In genomic region chr2:182625814-182626213, GRCh38 we compare ENCODE assay signal across 1 cellular context.
TF ChIP-seq lines count a peak whose summit lies in the region.

No MANE protein-coding gene starts in this region.

TF ChIP-seq in IMR-90, 13 proteins besides CTCF, POLR2A, EP300 and RAD21 (continued from another document):
- TF ChIP-seq, protein P1, sequence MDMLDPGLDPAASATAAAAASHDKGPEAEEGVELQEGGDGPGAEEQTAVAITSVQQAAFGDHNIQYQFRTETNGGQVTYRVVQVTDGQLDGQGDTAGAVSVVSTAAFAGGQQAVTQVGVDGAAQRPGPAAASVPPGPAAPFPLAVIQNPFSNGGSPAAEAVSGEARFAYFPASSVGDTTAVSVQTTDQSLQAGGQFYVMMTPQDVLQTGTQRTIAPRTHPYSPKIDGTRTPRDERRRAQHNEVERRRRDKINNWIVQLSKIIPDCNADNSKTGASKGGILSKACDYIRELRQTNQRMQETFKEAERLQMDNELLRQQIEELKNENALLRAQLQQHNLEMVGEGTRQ (IDR thresholded peaks at IDR 0.05; ENCODE audit: low read depth, low read length): no peak
- no peak for TF ChIP-seq MAFK (IDR thresholded peaks at IDR 0.05; ENCODE audit: low read depth, low read length)
- TF ChIP-seq, protein P2, sequence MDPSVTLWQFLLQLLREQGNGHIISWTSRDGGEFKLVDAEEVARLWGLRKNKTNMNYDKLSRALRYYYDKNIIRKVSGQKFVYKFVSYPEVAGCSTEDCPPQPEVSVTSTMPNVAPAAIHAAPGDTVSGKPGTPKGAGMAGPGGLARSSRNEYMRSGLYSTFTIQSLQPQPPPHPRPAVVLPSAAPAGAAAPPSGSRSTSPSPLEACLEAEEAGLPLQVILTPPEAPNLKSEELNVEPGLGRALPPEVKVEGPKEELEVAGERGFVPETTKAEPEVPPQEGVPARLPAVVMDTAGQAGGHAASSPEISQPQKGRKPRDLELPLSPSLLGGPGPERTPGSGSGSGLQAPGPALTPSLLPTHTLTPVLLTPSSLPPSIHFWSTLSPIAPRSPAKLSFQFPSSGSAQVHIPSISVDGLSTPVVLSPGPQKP (IDR thresholded peaks at IDR 0.05; ENCODE audit: borderline replicate concordance, low read depth, low read length): no peak
- no peak for TF ChIP-seq NFE2L2 (IDR thresholded peaks at IDR 0.05; ENCODE audit: low read depth, low read length)
- no peak for TF ChIP-seq CEBPB (IDR thresholded peaks at IDR 0.05; ENCODE audit: low read depth, low read length)
- TF ChIP-seq SMC3 (IDR thresholded peaks at IDR 0.05; ENCODE audit: low read depth, low read length): no peak
- TF ChIP-seq RFX5 (IDR thresholded peaks at IDR 0.05; ENCODE audit: low read depth, low read length): no peak
- no peak for TF ChIP-seq RCOR1 (IDR thresholded peaks at IDR 0.05; ENCODE audit: insufficient replicate concordance, low read length)
- TF ChIP-seq CHD1 (IDR thresholded peaks at IDR 0.05; ENCODE audit: low read depth, low read length): no peak
- no peak for TF ChIP-seq FOS (IDR thresholded peaks at IDR 0.05; ENCODE audit: low read depth, low read length)
- TF ChIP-seq BHLHE40 (IDR thresholded peaks at IDR 0.05; ENCODE audit: low read depth, low read length): no peak
- no peak for TF ChIP-seq MAZ (IDR thresholded peaks at IDR 0.05; ENCODE audit: borderline replicate concordance, low read depth, low read length)
